In genomic region chr2:40558772-40559171, GRCh38 we compare ENCODE assay signal across 16 cellular contexts.
"Had no signal": no experiment of that assay in that cellular context is flagged by ENCODE, and none has a peak within 500 bp of the region (broad histone marks: within the 10 kb centered on the region; RNA-seq: fewer than 3 reads in every experiment).

No MANE protein-coding gene starts in this region.

- H3K27me3 ChIP-seq: adrenal gland, ovary, spleen, upper lobe of left lung had no signal

- H3K4me3 ChIP-seq: adrenal gland, lower lobe of right lung, ovary, spleen, upper lobe of left lung had no signal

- H3K27ac ChIP-seq: adrenal gland, lower lobe of right lung, ovary, upper lobe of left lung had no signal

- ATAC-seq: left colon; sciatic nerve; stimulated activated naive CD8-positive, alpha-beta T cell treated with anti-CD3 and anti-CD28 coated beads, Interleukin-15, amount 100 ng/mL, for 72 hours; WTC11 had no signal

- H3K9me3 ChIP-seq: adrenal gland, lower lobe of right lung, ovary, spleen, upper lobe of left lung had no signal

- DNase-seq: activated CD4-positive, alpha-beta memory T cell treated with anti-CD3 and anti-CD28 coated beads, Interleukin-2, amount 10 ng/mL, durations not matched to agents 7 days and 5 days; activated CD4-positive, alpha-beta T cell treated with anti-CD3 and anti-CD28 coated beads for 4 hours; activated effector memory CD4-positive, alpha-beta T cell treated with Interleukin-2 at 50 U/mL for 16 hours; activated naive CD4-positive, alpha-beta T cell treated with anti-CD3 and anti-CD28 coated beads, Interleukin-2, amount 50 U/mL, for 16 hours; activated T-cell treated with anti-CD3 and anti-CD28 coated beads, Interleukin-2, amount 50 U/mL, for 24 hours; adrenal gland; left colon; lower lobe of right lung; midbrain; ovary; spleen; stimulated activated CD4-positive, alpha-beta T cell treated with anti-CD3 and anti-CD28 coated beads, Interleukin-1b, Interleukin-23, amount 100 ng/mL, for 48 hours; stimulated activated naive CD8-positive, alpha-beta T cell treated with anti-CD3 and anti-CD28 coated beads, Interleukin-15, amount 100 ng/mL, for 72 hours had no signal

- H3K4me1 ChIP-seq: adrenal gland, lower lobe of right lung, upper lobe of left lung had no signal

- H3K36me3 ChIP-seq: adrenal gland, lower lobe of right lung, ovary, spleen, upper lobe of left lung had no signal
